In genomic region chr16:23987443-23987842, GRCh38 we compare ENCODE assay signal across 12 cellular contexts.
DNase-seq lines count a peak whose midpoint lies in the region; ATAC-seq and TF ChIP-seq lines count a peak whose summit lies in the region.
"Had no signal": no experiment of that assay in that cellular context is flagged by ENCODE, and none has a peak within 500 bp of the region (broad histone marks: within the 10 kb centered on the region; RNA-seq: fewer than 3 reads in every experiment).

No MANE protein-coding gene starts in this region.

- peaks cover 6 to 30% (median 15%) of the 10 kb centered on the region in 4 donors for H3K4me1 Mint-ChIP-seq in CD4-positive, alpha-beta memory T cell

- no peak overlapping the region for H3K27ac ChIP-seq in CD4-positive, alpha-beta memory T cell (ENCODE audit: low read depth, low read length)
- no peak overlapping the region for H3K27ac ChIP-seq in WERI-Rb-1
- H3K27ac ChIP-seq: skin epidermis had no signal

- H3K4me3 ChIP-seq in CD4-positive, alpha-beta memory T cell (ENCODE audit: low read length in 2 of 2): no peak overlapping the region
- no peak overlapping the region for H3K4me3 ChIP-seq in WERI-Rb-1 (ENCODE audit: low read depth, low read length)
- H3K4me3 ChIP-seq: skin epidermis had no signal

- no peaks in the 10 kb centered on the region for H3K9me3 Mint-ChIP-seq in CD4-positive, alpha-beta memory T cell

- POLR2A ChIA-PET in CD4-positive, alpha-beta memory T cell (lab: Charles Lee; ENCODE audit: partially characterized antibody): interaction anchor here (0.6 kb wide), 1 partner anchor 10 kb away, joined by 3 read pairs; no protein-coding TSS in a partner anchor

- CTCF ChIA-PET in CD4-positive, alpha-beta memory T cell (lab: Charles Lee; ENCODE audit: partially characterized antibody): interaction anchor here (0.6 kb wide), 1 partner anchor 84 kb away, joined by 4 read pairs; no protein-coding TSS in a partner anchor

- peak overlapping the region in 1 of 8 donors; percentile 57 for H3K4me3 Mint-ChIP-seq in CD4-positive, alpha-beta memory T cell

- no peaks in the 10 kb centered on the region for H3K27me3 ChIP-seq in CD4-positive, alpha-beta memory T cell (ENCODE audit: insufficient read depth, low read length)
- peaks cover 16% of the 10 kb centered on the region for H3K27me3 ChIP-seq in WERI-Rb-1 (ENCODE audit: insufficient read depth, low read depth, severe bottlenecking)

- TF ChIP-seq CTCF in WERI-Rb-1 (IDR thresholded peaks at IDR 0.05; ENCODE audit: low read depth, low read length): no peak

- peak; percentile 8 to 37 (median 31) for DNase-seq in CD4-positive, alpha-beta memory T cell
- DNase-seq in GM19240 (ENCODE audit: insufficient read length, low spot score) (peak; percentile 23), WERI-Rb-1 (no peak), LoVo (ENCODE audit: low spot score) (no peak), kidney tubule cell (ENCODE audit: low spot score) (no peak), DMS 273 (lab: John Stamatoyannopoulos, UW; ENCODE audit: unreplicated experiment) (no peak)
- DNase-seq: activated effector memory CD4-positive, alpha-beta T cell treated with anti-CD3 and anti-CD28 coated beads, Interleukin-2, amount 50 U/mL, for 16 hours; GF-D8 had no signal

- H3K27ac Mint-ChIP-seq in CD4-positive, alpha-beta memory T cell: peak overlapping the region in 3 of 7 donors; percentile 19 to 84 (median 54)

- H3K9me3 ChIP-seq in CD4-positive, alpha-beta memory T cell (ENCODE audit: control insufficient read depth in 1 of 2, low read length in 2 of 2): no peaks in the 10 kb centered on the region
- H3K9me3 ChIP-seq in WERI-Rb-1 (ENCODE audit: severe bottlenecking): no peaks in the 10 kb centered on the region

- H3K27me3 Mint-ChIP-seq in CD4-positive, alpha-beta memory T cell: no peaks in the 10 kb centered on the region

- intact Hi-C loops in CD4-positive, alpha-beta memory T cell (cut with micrococcal nuclease): no loop called here

- ATAC-seq in HG02852 (IDR thresholded peaks at IDR 0.05; ENCODE audit: unreplicated experiment) (peak; percentile 96), HG03575 (IDR thresholded peaks at IDR 0.05; ENCODE audit: extremely low read depth, insufficient number of reproducible peaks, low FRiP score, unreplicated experiment) (peak; percentile 79)
- ATAC-seq: Panc1 had no signal

- peaks cover 33% of the 10 kb centered on the region in 2 donors for H3K36me3 Mint-ChIP-seq in CD4-positive, alpha-beta memory T cell

- H3K36me3 ChIP-seq in CD4-positive, alpha-beta memory T cell (ENCODE audit: insufficient read depth, low read length): no peaks in the 10 kb centered on the region
- no peaks in the 10 kb centered on the region for H3K36me3 ChIP-seq in WERI-Rb-1

- no peaks in the 10 kb centered on the region for H3K4me1 ChIP-seq in CD4-positive, alpha-beta memory T cell (ENCODE audit: insufficient read depth, low read length)

Comparison
In these comparisons a context has a peak if more than half of its experiments do, and no peak if none do; other contexts are left out.
1. DNase-seq: peak in CD4-positive, alpha-beta memory T cell (5 of 5) and GM19240 (single experiment); none in WERI-Rb-1 (single experiment), LoVo (single experiment), kidney tubule cell (single experiment) and DMS 273 (single experiment).